In the genomic region with DNA sequence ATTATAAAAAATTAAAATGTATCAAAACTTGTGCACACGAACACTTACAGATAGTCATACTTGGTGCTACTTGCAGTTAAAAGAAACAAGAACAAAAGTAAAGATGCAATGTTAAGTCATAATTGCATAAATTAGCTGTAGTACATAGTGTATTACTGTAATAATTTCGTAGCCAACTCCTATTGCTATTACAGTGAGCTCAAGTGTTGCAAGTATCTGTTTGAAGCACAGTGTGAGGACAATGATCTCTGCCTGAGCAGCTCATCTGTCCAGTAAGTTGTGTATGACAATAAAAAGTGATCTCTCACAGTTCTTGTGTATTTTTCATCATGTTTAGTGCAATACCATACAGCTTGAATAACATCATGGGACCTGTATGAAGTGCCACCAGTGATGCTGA, we compare ENCODE assay signal across 38 cellular contexts. TPM values are rescaled to one million over a fixed set of nuclear protein-coding genes. Genes with fewer than 3 reads are reported as not detected.
"Had no signal": no experiment of that assay in that cellular context is flagged by ENCODE, and none has a peak within 500 bp of the region (broad histone marks: within the 10 kb centered on the region; RNA-seq: fewer than 3 reads in every experiment).

No MANE protein-coding gene starts in this region.

- ATAC-seq: activated CD4-positive, CD25-positive, alpha-beta regulatory T cell treated with anti-CD3 and anti-CD28 coated beads, Interleukin-2, amount 50 U/mL, for 24 hours; body of pancreas; gastrocnemius medialis; left cardiac atrium; pancreas; sciatic nerve; stimulated activated effector memory CD8-positive, alpha-beta T cell treated with anti-CD3 and anti-CD28 coated beads, Interleukin-12 subunit alpha, Interleukin-12 subunit beta, amount 100 ng/mL, for 72 hours had no signal

- FAIRE-seq: keratinocyte, pancreas, TTC549 had no signal

- H2AFZ ChIP-seq: hepatocyte had no signal

- H3K79me2 ChIP-seq: hepatocyte had no signal

- H3K27me3 ChIP-seq: body of pancreas, cardiac muscle cell, colonic mucosa, gastrocnemius medialis, hepatocyte, pancreas, uterus had no signal

- H3K4me2 ChIP-seq: hepatocyte had no signal

- H3K27ac ChIP-seq: adrenal gland, body of pancreas, cardiac muscle cell, colonic mucosa, dorsolateral prefrontal cortex, gastrocnemius medialis, hepatocyte, pancreas, prostate gland, skin epidermis, thoracic aorta, uterus, WERI-Rb-1 had no signal

- H3K4me1 ChIP-seq: adrenal gland, body of pancreas, colonic mucosa, gastrocnemius medialis, pancreas, prostate gland, uterus had no signal

- H3K36me3 ChIP-seq: adrenal gland, cardiac muscle cell, colonic mucosa, gastrocnemius medialis, pancreas, prostate gland, thoracic aorta, uterus, WERI-Rb-1 had no signal

- DNase-seq: activated CD4-positive, alpha-beta T cell treated with anti-CD3 and anti-CD28 coated beads for 48 hours; activated CD4-positive, alpha-beta T cell treated with anti-CD3 and anti-CD28 coated beads, Interleukin-2, amount 50 U/mL, for 48 hours; activated CD8-positive, alpha-beta memory T cell treated with anti-CD3 and anti-CD28 coated beads for 24 hours; activated effector memory CD4-positive, alpha-beta T cell treated with Interleukin-2 at 50 U/mL for 16 hours; activated naive CD4-positive, alpha-beta T cell treated with Interleukin-2 at 50 U/mL for 16 hours; adrenal gland; aorta; body of pancreas; cerebellar nuclear complex; colonic mucosa; dorsolateral prefrontal cortex; effector memory CD4-positive, alpha-beta T cell; erythroblast; gastrocnemius medialis; left cardiac atrium; mammary epithelial cell; naive B cell; nucleus accumbens; pancreas; retina; stimulated activated CD4-positive, alpha-beta T cell treated with anti-CD3 and anti-CD28 coated beads, Interleukin-12 subunit alpha, Interleukin-12 subunit beta, amount 100 ng/mL, for 4 hours; stimulated activated CD4-positive, alpha-beta T cell treated with anti-CD3 and anti-CD28 coated beads, Interleukin-4, amount 100 ng/mL, for 24 hours; trophoblast cell; uterus; WERI-Rb-1 had no signal

- H3K9me3 ChIP-seq: adrenal gland, body of pancreas, colonic mucosa, gastrocnemius medialis, pancreas, prostate gland, thoracic aorta, uterus had no signal

- H3K4me3 ChIP-seq: adrenal gland, body of pancreas, cardiac muscle cell, colonic mucosa, dorsolateral prefrontal cortex, gastrocnemius medialis, hepatocyte, pancreas, prostate gland, skin epidermis, thoracic aorta, uterus had no signal

RNA-seq across cellular contexts. Expression of a gene that starts 7.5 kb away (rescaled TPM):
- total RNA-seq: adrenal gland, aorta, body of pancreas, cardiac muscle cell, colonic mucosa, gastrocnemius medialis, hepatocyte, left cardiac atrium, liver, pancreas, sciatic nerve, subcutaneous adipose tissue, thoracic aorta, uterus had no signal
- polyA plus RNA-seq: cardiac muscle cell, liver, neural cell, pancreas had no signal

RNA-seq across cellular contexts. Expression of a gene that starts 37.5 kb away (rescaled TPM):
- total RNA-seq: adrenal gland, aorta, body of pancreas, cardiac muscle cell, colonic mucosa, dorsolateral prefrontal cortex, gastrocnemius medialis, hepatocyte, left cardiac atrium, liver, mammary epithelial cell, pancreas, prostate gland, sciatic nerve, subcutaneous adipose tissue, thoracic aorta, uterus had no signal
- polyA plus RNA-seq: adrenal gland, aorta, cardiac muscle cell, hepatocyte, liver, mammary epithelial cell, neural cell, pancreas had no signal
